In genomic region chr10:107317592-107317991, GRCh38 we compare ENCODE assay signal across 7 cellular contexts.
"Had no signal": no experiment of that assay in that cellular context is flagged by ENCODE, and none has a peak within 500 bp of the region (broad histone marks: within the 10 kb centered on the region; RNA-seq: fewer than 3 reads in every experiment).

No MANE protein-coding gene starts in this region.

- ATAC-seq: K562 had no signal

- H3K4me3 ChIP-seq: K562 had no signal

- FAIRE-seq: HTR-8/SVneo, K562 had no signal

- H3K27me3 Mint-ChIP-seq: IgD-negative memory B cell had no signal

- H3K4me1 Mint-ChIP-seq: IgD-negative memory B cell had no signal

- H3K27ac Mint-ChIP-seq: IgD-negative memory B cell had no signal

- H3K36me3 Mint-ChIP-seq: IgD-negative memory B cell had no signal

- H3K27ac ChIP-seq: HL-60 had no signal

- H3K4me3 Mint-ChIP-seq: IgD-negative memory B cell had no signal

- DNase-seq: IMR-90, KBM-7, KG1 had no signal
